In the genomic region with DNA sequence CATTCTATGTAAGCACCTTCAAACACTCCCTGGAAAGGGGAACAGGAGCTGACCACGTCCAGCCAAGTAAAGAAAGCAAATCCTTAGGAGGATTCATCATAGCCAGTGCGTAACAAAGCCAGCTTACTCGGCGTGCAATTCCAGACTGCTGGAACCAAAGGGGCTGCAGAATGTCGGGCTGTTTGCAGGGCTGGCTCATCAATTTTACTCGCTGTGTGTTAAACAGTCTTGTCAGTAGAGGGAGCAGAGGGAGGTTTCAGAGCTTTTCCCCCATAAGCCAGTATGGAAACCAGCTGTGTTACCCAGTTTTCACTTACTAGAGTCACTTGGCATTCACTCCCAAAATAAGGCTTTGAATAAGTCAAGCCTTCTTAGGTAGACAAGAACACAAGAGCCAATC, we compare ENCODE assay signal across 8 cellular contexts.
DNase-seq lines count a peak whose midpoint lies in the region; ATAC-seq and TF ChIP-seq lines count a peak whose summit lies in the region.

No MANE protein-coding gene starts in this region.

- peak overlapping the region in 1 of 2 donors; percentile 29 for H3K27ac Mint-ChIP-seq in effector memory CD8-positive, alpha-beta T cell

- DNase-seq in COLO829 (ENCODE audit: low spot score): peak; percentile 25
- peak; percentile 63 for DNase-seq in HT-29 (ENCODE audit: low spot score)
- no peak for DNase-seq in left colon
- no peak for DNase-seq in NCI-H1436 treated with DMSO at 0.1 percent for 48 hours (lab: John Stamatoyannopoulos, UW)
- DNase-seq in DMS79 treated with DMSO at 0.1 percent for 48 hours (lab: John Stamatoyannopoulos, UW): no peak
- DNase-seq in effector memory CD8-positive, alpha-beta T cell: no peak
- no peak for DNase-seq in stimulated activated CD4-positive, alpha-beta T cell treated with anti-CD3 and anti-CD28 coated beads, Interleukin-2, amount 100 ng/mL, for 48 hours

- no peaks in the 10 kb centered on the region for H3K9me3 Mint-ChIP-seq in effector memory CD8-positive, alpha-beta T cell

- intact Hi-C loops in left colon (cut with DNase I, micrococcal nuclease): no loop called here

- peaks cover 59% of the 10 kb centered on the region for H3K36me3 Mint-ChIP-seq in effector memory CD8-positive, alpha-beta T cell (ENCODE audit: insufficient read depth)

- H3K4me3 ChIP-seq in WI38 (ENCODE audit: low read depth, low read length): no peak overlapping the region

- ATAC-seq in left colon: peak; percentile 42
- ATAC-seq in effector memory CD8-positive, alpha-beta T cell (replicated peaks): no peak

- no peak overlapping the region for H3K4me3 Mint-ChIP-seq in effector memory CD8-positive, alpha-beta T cell

- peaks cover 18 to 44% of the 10 kb centered on the region in 2 donors for H3K4me1 Mint-ChIP-seq in effector memory CD8-positive, alpha-beta T cell (ENCODE audit: low read depth in 2 of 2)

- TF ChIP-seq CTCF in WI38 (IDR thresholded peaks at IDR 0.05; ENCODE audit: low read depth, low read length): peak; percentile 40

- no peaks in the 10 kb centered on the region for H3K27me3 Mint-ChIP-seq in effector memory CD8-positive, alpha-beta T cell

Comparison
In these comparisons a context has a peak if more than half of its experiments do, and no peak if none do; other contexts are left out.
1. DNase-seq: peak in COLO829 (single experiment) and HT-29 (single experiment); none in left colon (0 of 2), NCI-H1436 treated with DMSO at 0.1 percent for 48 hours (single experiment), DMS79 treated with DMSO at 0.1 percent for 48 hours (single experiment), effector memory CD8-positive, alpha-beta T cell (0 of 3) and stimulated activated CD4-positive, alpha-beta T cell treated with anti-CD3 and anti-CD28 coated beads, Interleukin-2, amount 100 ng/mL, for 48 hours (0 of 2).